ENCODE assay signal across 12 cellular contexts in the genomic region with DNA sequence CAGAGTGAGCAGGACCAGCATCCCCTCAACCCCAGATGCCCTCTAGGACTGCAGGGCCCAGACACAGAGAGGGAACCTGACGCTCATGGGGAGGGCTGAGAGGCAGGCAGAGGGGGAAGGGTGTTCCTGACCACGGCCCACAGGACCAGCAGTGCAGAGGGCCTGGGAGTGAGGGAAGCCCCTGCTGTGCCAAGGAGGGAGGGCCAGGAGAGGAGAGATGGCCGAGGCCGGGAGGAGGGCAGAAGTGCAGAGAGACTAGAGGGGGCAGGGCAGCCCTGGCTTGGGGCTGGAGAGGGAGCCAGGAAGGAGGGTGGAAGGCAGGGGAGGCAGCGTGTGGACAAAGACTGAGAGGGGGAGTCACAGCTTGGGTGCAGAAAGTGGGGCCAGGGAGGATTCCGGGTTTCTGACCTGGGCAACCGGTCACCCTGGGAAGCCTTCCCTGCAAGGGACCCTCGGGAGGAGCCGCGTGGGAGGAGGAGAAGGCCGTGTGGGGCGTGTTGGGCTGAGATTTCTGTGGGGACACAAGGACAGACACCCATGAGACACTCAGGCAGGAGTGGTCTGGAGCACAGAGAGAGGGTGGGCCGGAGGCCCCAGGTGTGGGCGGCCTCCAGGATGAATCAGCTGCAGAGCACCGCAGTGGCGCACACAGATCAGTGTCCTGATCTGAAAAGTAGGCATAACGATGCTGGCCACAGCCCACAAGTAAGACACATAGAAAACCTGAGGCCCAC.
DNase-seq lines count a peak whose midpoint lies in the region; ATAC-seq and TF ChIP-seq lines count a peak whose summit lies in the region.
"Had no signal": no experiment of that assay in that cellular context is flagged by ENCODE, and none has a peak within 500 bp of the region (broad histone marks: within the 10 kb centered on the region; RNA-seq: fewer than 3 reads in every experiment).

No MANE protein-coding gene starts in this region.

- H3K27me3 Mint-ChIP-seq in endodermal cell (ENCODE audit: insufficient read depth), result no peaks in the 10 kb centered on the region

- no peak overlapping the region for H3K4me2 ChIP-seq in IMR-90 (ENCODE audit: low read depth, low read length)

- peak overlapping the region; percentile 5 for H2AFZ ChIP-seq in IMR-90 (replicated peaks; ENCODE audit: low read length, poor library complexity)

- no peak overlapping the region for H2BK5ac ChIP-seq in IMR-90 (ENCODE audit: low read depth, low read length, poor library complexity, severe bottlenecking)

- peaks cover 21% of the 10 kb centered on the region for H4K20me1 ChIP-seq in IMR-90 (ENCODE audit: insufficient read depth, low read length)

- no peak overlapping the region for H3K27ac Mint-ChIP-seq in endodermal cell
- H3K27ac Mint-ChIP-seq: immature natural killer cell had no signal

- intact Hi-C loops in IMR-90 (cut with micrococcal nuclease), result no loop called here
- intact Hi-C loops in lower lobe of right lung (cut with DNase I), result no loop called here

- no peak overlapping the region for H3K14ac ChIP-seq in IMR-90 (replicated peaks; ENCODE audit: low read depth, low read length)

- H3K18ac ChIP-seq in IMR-90 (ENCODE audit: low read depth, low read length), result no peak overlapping the region; the same call in 1 of the 2 replicates

- peaks cover 12% of the 10 kb centered on the region for H3K36me3 Mint-ChIP-seq in endodermal cell (ENCODE audit: low read depth)
- H3K36me3 Mint-ChIP-seq: immature natural killer cell had no signal

- peaks cover 7% of the 10 kb centered on the region for H3K9me1 ChIP-seq in IMR-90 (ENCODE audit: insufficient read depth, low read length)

- H3K9me3 Mint-ChIP-seq in endodermal cell, result peaks cover 27% of the 10 kb centered on the region

- H3K79me1 ChIP-seq in IMR-90 (ENCODE audit: low read depth in 1 of 2, low read length in 2 of 2), result peaks cover 20 to 53% of the 10 kb centered on the region in 2 experiments

- no peak overlapping the region for H3K4me3 Mint-ChIP-seq in endodermal cell
- H3K4me3 Mint-ChIP-seq: immature natural killer cell had no signal

- H3K27ac ChIP-seq in IMR-90 (ENCODE audit: insufficient read depth, low read length) (no peak overlapping the region), endodermal cell (ENCODE audit: low read depth, low read length) (peak overlapping the region; percentile 7), lower lobe of right lung (no peak overlapping the region)
- H3K27ac ChIP-seq: epithelial cell of prostate, pancreas had no signal

- peaks cover 13% of the 10 kb centered on the region for H3K4me1 Mint-ChIP-seq in endodermal cell
- H3K4me1 Mint-ChIP-seq: immature natural killer cell had no signal

- CTCF ChIA-PET in IMR-90 (lab: Yijun Ruan, JAX) (no interaction called here), HEK293T (lab: Yijun Ruan, JAX) (no interaction called here)

- dilution Hi-C loops in IMR-90 (cut with HindIII; ENCODE audit: low sequenced_read_pairs, unreplicated experiment), result no loop called here

- H2BK20ac ChIP-seq in IMR-90 (ENCODE audit: low read depth, low read length), result no peak overlapping the region

- TF ChIP-seq POLR2A in IMR-90 (IDR thresholded peaks at IDR 0.05; ENCODE audit: low read depth, low read length), result no peak

- no peaks in the 10 kb centered on the region for H3K27me3 ChIP-seq in IMR-90 (ENCODE audit: control insufficient read depth, insufficient read depth, low read length)
- H3K27me3 ChIP-seq in endodermal cell (ENCODE audit: control insufficient read depth, insufficient read depth, low read length, poor library complexity, severe bottlenecking), result no peaks in the 10 kb centered on the region
- H3K27me3 ChIP-seq in lower lobe of right lung (ENCODE audit: low read depth), result no peaks in the 10 kb centered on the region
- no peaks in the 10 kb centered on the region for H3K27me3 ChIP-seq in MG63
- H3K27me3 ChIP-seq: pancreas had no signal

- no peak overlapping the region for H2AK9ac ChIP-seq in IMR-90 (replicated peaks; ENCODE audit: low read depth, low read length, poor library complexity)

- TF ChIP-seq CTCF in IMR-90 (conservative IDR thresholded peaks at IDR 0.05; ENCODE audit: low read depth, low read length), result no peak
- TF ChIP-seq CTCF in endodermal cell (conservative IDR thresholded peaks at IDR 0.05), result no peak
- TF ChIP-seq CTCF in lower lobe of right lung (IDR thresholded peaks at IDR 0.05), result no peak

- peaks cover 7% of the 10 kb centered on the region; the same call in 1 of the 2 replicates for H3K36me3 ChIP-seq in IMR-90 (ENCODE audit: control insufficient read depth, insufficient read depth, low read length)
- H3K36me3 ChIP-seq in endodermal cell (ENCODE audit: control insufficient read depth, insufficient read depth, low read length), result no peaks in the 10 kb centered on the region
- no peaks in the 10 kb centered on the region for H3K36me3 ChIP-seq in lower lobe of right lung
- peaks cover 58% of the 10 kb centered on the region for H3K36me3 ChIP-seq in MG63
- H3K36me3 ChIP-seq: pancreas had no signal

- H3K4ac ChIP-seq in IMR-90 (ENCODE audit: low read depth, low read length), result peak overlapping the region; percentile 7; the same call in 1 of the 2 replicates

- no peak overlapping the region for H4K8ac ChIP-seq in IMR-90 (ENCODE audit: low read depth in 2 of 2, low read length in 2 of 2)

- no peak overlapping the region for H3K23ac ChIP-seq in IMR-90 (ENCODE audit: low read depth, low read length)

- H2AK5ac ChIP-seq in IMR-90 (ENCODE audit: low read depth, low read length), result no peak overlapping the region

- H3K56ac ChIP-seq in IMR-90 (ENCODE audit: extremely low read depth, insufficient read depth, low read length), result no peak overlapping the region

- no TSS peak for BruUV-seq in IMR-90 (replicated peaks; lab: Mats Ljungman, UMichigan)

- in situ Hi-C loops in IMR-90 (cut with MboI; ENCODE audit: low sequenced_read_pairs), result no loop called here

- DNase-seq in IMR-90, result no peak
- peak; percentile 68 for DNase-seq in endodermal cell
- DNase-seq in lower lobe of right lung, result peak; percentile 22
- peak; percentile 7 for DNase-seq in smooth muscle cell of the brain vasculature (ENCODE audit: low read depth, low spot score)
- DNase-seq in MG63, result no peak
- no peak for DNase-seq in T-helper 9 cell
- DNase-seq in HEK293T (ENCODE audit: extremely low spot score), result no peak
- DNase-seq: activated naive CD4-positive, alpha-beta T cell treated with Interleukin-2 at 50 U/mL for 16 hours; immature natural killer cell had no signal

- H3K4me3 ChIP-seq in IMR-90 (ENCODE audit: insufficient read depth, low read depth, low read length), result no peak overlapping the region
- H3K4me3 ChIP-seq in endodermal cell (ENCODE audit: low read length), result no peak overlapping the region
- H3K4me3 ChIP-seq in lower lobe of right lung, result no peak overlapping the region
- no peak overlapping the region for H3K4me3 ChIP-seq in MG63
- H3K4me3 ChIP-seq: pancreas had no signal

- no peak overlapping the region for H3K9ac ChIP-seq in IMR-90 (ENCODE audit: low read depth, low read length)
- no peak overlapping the region for H3K9ac ChIP-seq in endodermal cell (ENCODE audit: extremely low read depth, low read length, poor library complexity, severe bottlenecking)

- no peak overlapping the region for H2BK15ac ChIP-seq in IMR-90 (ENCODE audit: low read depth, low read length)

- H3K9me3 ChIP-seq in IMR-90 (ENCODE audit: control insufficient read depth, insufficient read depth, low read length) (no peaks in the 10 kb centered on the region), endodermal cell (ENCODE audit: control insufficient read depth, low read length) (peaks cover 20% of the 10 kb centered on the region), lower lobe of right lung (peaks cover 6% of the 10 kb centered on the region), MG63 (no peaks in the 10 kb centered on the region)
- H3K9me3 ChIP-seq: pancreas had no signal

- WGBS in IMR-90 (ENCODE audit: extremely low coverage in 2 of 2, insufficient read length in 1 of 2), 2 experiments, result 76% methylated on average over 7 of the region's 17 CpGs; no CpG with 5 or more reads in 1 of the 2 experiments
- WGBS in endodermal cell (ENCODE audit: insufficient coverage in 1 of 2, insufficient read length in 1 of 2), 2 experiments, result 70 to 85% methylated on average over 11 to 17 of the region's 17 CpGs

- peak; percentile 69 for ATAC-seq in IMR-90 (ENCODE audit: low read depth)
- peak in 1 of 2 donors; percentile 38 for ATAC-seq in lower lobe of right lung
- no peak for ATAC-seq in GM19452 (IDR thresholded peaks at IDR 0.05; ENCODE audit: unreplicated experiment)

- H4K5ac ChIP-seq in IMR-90 (ENCODE audit: low read depth, low read length), result no peak overlapping the region; the same call in 1 of the 2 replicates

- TF ChIP-seq RAD21 in IMR-90 (IDR thresholded peaks at IDR 0.05; ENCODE audit: low read length), result no peak

- H4K91ac ChIP-seq in IMR-90 (ENCODE audit: insufficient read depth, low read depth, low read length), result no peak overlapping the region

- POLR2A ChIA-PET in IMR-90 (lab: Charles Lee; ENCODE audit: unreplicated experiment), result no interaction called here
- POLR2A ChIA-PET in HEK293T (lab: Yijun Ruan, JAX), result no interaction called here

- no peak overlapping the region for H2BK120ac ChIP-seq in IMR-90 (ENCODE audit: low read depth, low read length)

- peaks cover 13% of the 10 kb centered on the region; the same call in 1 of the 2 replicates for H3K4me1 ChIP-seq in IMR-90 (ENCODE audit: control insufficient read depth, insufficient read depth, low read length)
- H3K4me1 ChIP-seq in endodermal cell (ENCODE audit: control insufficient read depth, insufficient read depth, low read length), result no peaks in the 10 kb centered on the region
- no peaks in the 10 kb centered on the region for H3K4me1 ChIP-seq in lower lobe of right lung
- H3K4me1 ChIP-seq: pancreas had no signal

TF ChIP-seq in IMR-90, 13 proteins besides CTCF, POLR2A, EP300 and RAD21 (continues in another document):
- no peak for TF ChIP-seq MAFK (IDR thresholded peaks at IDR 0.05; ENCODE audit: low read depth, low read length)
- no peak for TF ChIP-seq RCOR1 (IDR thresholded peaks at IDR 0.05; ENCODE audit: insufficient replicate concordance, low read length)
- TF ChIP-seq MAZ (IDR thresholded peaks at IDR 0.05; ENCODE audit: borderline replicate concordance, low read depth, low read length), result no peak
- TF ChIP-seq CHD1 (IDR thresholded peaks at IDR 0.05; ENCODE audit: low read depth, low read length), result no peak
- TF ChIP-seq RFX5 (IDR thresholded peaks at IDR 0.05; ENCODE audit: low read depth, low read length), result no peak
- no peak for TF ChIP-seq FOS (IDR thresholded peaks at IDR 0.05; ENCODE audit: low read depth, low read length)

TF ChIP-seq in HEK293T, 16 proteins besides CTCF, POLR2A, EP300 and RAD21 (continues in another document):
- TF ChIP-seq, protein P1, sequence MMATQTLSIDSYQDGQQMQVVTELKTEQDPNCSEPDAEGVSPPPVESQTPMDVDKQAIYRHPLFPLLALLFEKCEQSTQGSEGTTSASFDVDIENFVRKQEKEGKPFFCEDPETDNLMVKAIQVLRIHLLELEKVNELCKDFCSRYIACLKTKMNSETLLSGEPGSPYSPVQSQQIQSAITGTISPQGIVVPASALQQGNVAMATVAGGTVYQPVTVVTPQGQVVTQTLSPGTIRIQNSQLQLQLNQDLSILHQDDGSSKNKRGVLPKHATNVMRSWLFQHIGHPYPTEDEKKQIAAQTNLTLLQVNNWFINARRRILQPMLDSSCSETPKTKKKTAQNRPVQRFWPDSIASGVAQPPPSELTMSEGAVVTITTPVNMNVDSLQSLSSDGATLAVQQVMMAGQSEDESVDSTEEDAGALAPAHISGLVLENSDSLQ (IDR thresholded peaks at IDR 0.05), result no peak
- TF ChIP-seq L3MBTL2 (conservative IDR thresholded peaks at IDR 0.05), result no peak
- TF ChIP-seq ELF4 (IDR thresholded peaks at IDR 0.05), result no peak

Comparison
In these comparisons a context has a peak if more than half of its experiments do, and no peak if none do; other contexts are left out.
1. DNase-seq: peak in endodermal cell (single experiment), lower lobe of right lung (single experiment) and smooth muscle cell of the brain vasculature (single experiment); none in IMR-90 (single experiment), MG63 (single experiment), T-helper 9 cell (single experiment) and HEK293T (single experiment).